18 cellular contexts compared by ENCODE assay signal in the genomic region with DNA sequence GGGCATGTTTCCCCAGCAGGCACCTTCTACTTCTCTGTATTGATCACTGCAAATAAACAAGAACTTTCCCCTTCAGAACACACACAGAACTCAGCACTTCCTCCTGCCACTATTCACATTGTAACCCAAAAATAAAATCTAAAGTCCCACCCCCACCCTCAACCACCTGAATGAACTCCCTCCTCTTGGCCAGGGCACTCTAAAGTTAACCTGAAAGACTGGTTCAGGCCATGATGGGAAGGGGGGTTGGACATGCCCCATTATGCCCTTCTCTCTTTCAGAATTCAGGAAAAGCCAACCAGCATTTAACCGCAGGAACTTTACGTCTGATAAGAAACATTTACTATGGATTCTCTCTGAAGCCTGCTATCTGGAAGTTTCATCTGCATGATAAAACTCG. TPM values are rescaled to one million over a fixed set of nuclear protein-coding genes. Genes with fewer than 3 reads are reported as not detected.
DNase-seq lines count a peak whose midpoint lies in the region; ATAC-seq and TF ChIP-seq lines count a peak whose summit lies in the region.
"Had no signal": no experiment of that assay in that cellular context is flagged by ENCODE, and none has a peak within 500 bp of the region (broad histone marks: within the 10 kb centered on the region; RNA-seq: fewer than 3 reads in every experiment).

No MANE protein-coding gene starts in this region.

- intact Hi-C loops in dendritic cell treated with granulocyte-macrophage colony-stimulating factor and Interleukin-4, amounts not matched to agents 40 ng/mL and 50 ng/mL, for 4 days (cut with micrococcal nuclease) = no loop called here
- intact Hi-C loops in thyroid gland (cut with DNase I) (no loop called here), right cardiac atrium (cut with DNase I) (no loop called here)

- H3K36me3 ChIP-seq in BLaER1 (no peaks in the 10 kb centered on the region), lung (ENCODE audit: control insufficient read depth in 2 of 2, insufficient read depth in 2 of 2, low read length in 2 of 2) (no peaks in the 10 kb centered on the region), thyroid gland (no peaks in the 10 kb centered on the region)

- H3K9me3 ChIP-seq in BLaER1 (peaks cover 21% of the 10 kb centered on the region), lung (ENCODE audit: control insufficient read depth in 2 of 2, insufficient read depth in 1 of 2, low read length in 1 of 2) (no peaks in the 10 kb centered on the region), thyroid gland (no peaks in the 10 kb centered on the region), right cardiac atrium (ENCODE audit: control insufficient read depth, low read length) (no peaks in the 10 kb centered on the region)

- H3K9me3 Mint-ChIP-seq in dendritic cell treated with granulocyte-macrophage colony-stimulating factor and Interleukin-4, amounts not matched to agents 40 ng/mL and 50 ng/mL, for 4 days = peaks cover 20% of the 10 kb centered on the region

- 55 to 66% methylated on average over 3 of the region's 3 CpGs for WGBS in lung, 2 donors
- 61 to 68% methylated on average over 3 of the region's 3 CpGs for WGBS in thyroid gland, 2 donors
- 74% methylated on average over 3 of the region's 3 CpGs for WGBS in right cardiac atrium

- DNase-seq in lung (ENCODE audit: low spot score) (peak; percentile 48), thyroid gland (peak; percentile 55 to 62), right cardiac atrium (no peak), hippocampal formation (lab: John Stamatoyannopoulos, UW) (no peak)
- DNase-seq: AML-193; Calu3; CD8-positive, alpha-beta T cell; DMS79 treated with DMSO at 0.1 percent for 48 hours; GF-D8; H9 had no signal

- peak overlapping the region; percentile 59 for H3K27ac Mint-ChIP-seq in dendritic cell treated with granulocyte-macrophage colony-stimulating factor and Interleukin-4, amounts not matched to agents 40 ng/mL and 50 ng/mL, for 4 days
- H3K27ac Mint-ChIP-seq: CD8-positive, alpha-beta T cell had no signal

- peak overlapping the region; percentile 30; the same call in 1 of the 2 replicates for H3K4me2 ChIP-seq in BLaER1
- H3K4me2 ChIP-seq: A549 had no signal

- H3K27me3 ChIP-seq in BLaER1 = no peaks in the 10 kb centered on the region
- no peaks in the 10 kb centered on the region for H3K27me3 ChIP-seq in lung (ENCODE audit: control insufficient read depth, insufficient read depth)
- no peaks in the 10 kb centered on the region for H3K27me3 ChIP-seq in thyroid gland
- no peaks in the 10 kb centered on the region for H3K27me3 ChIP-seq in right cardiac atrium (ENCODE audit: control insufficient read depth, insufficient read depth)

- peaks cover 41% of the 10 kb centered on the region for H3K27me3 Mint-ChIP-seq in dendritic cell treated with granulocyte-macrophage colony-stimulating factor and Interleukin-4, amounts not matched to agents 40 ng/mL and 50 ng/mL, for 4 days

- H3K4me3 Mint-ChIP-seq in dendritic cell treated with granulocyte-macrophage colony-stimulating factor and Interleukin-4, amounts not matched to agents 40 ng/mL and 50 ng/mL, for 4 days = no peak overlapping the region
- H3K4me3 Mint-ChIP-seq: CD8-positive, alpha-beta T cell; H9 had no signal

- H3K4me1 ChIP-seq in BLaER1 = peaks cover 6% of the 10 kb centered on the region; the same call in 1 of the 2 replicates
- H3K4me1 ChIP-seq in lung (ENCODE audit: control insufficient read depth in 2 of 2, insufficient read depth in 2 of 2, low read length in 2 of 2) = no peaks in the 10 kb centered on the region
- peaks cover 11 to 23% of the 10 kb centered on the region in 2 donors for H3K4me1 ChIP-seq in thyroid gland
- no peaks in the 10 kb centered on the region for H3K4me1 ChIP-seq in right cardiac atrium (ENCODE audit: control insufficient read depth, insufficient read depth, low read length)
- H3K4me1 ChIP-seq: A549 had no signal

- no peaks in the 10 kb centered on the region for H4K20me1 ChIP-seq in BLaER1

- ATAC-seq in lung (ENCODE audit: insufficient read depth, low FRiP score) (no peak), right cardiac atrium (no peak), HG02884 (IDR thresholded peaks at IDR 0.05; ENCODE audit: unreplicated experiment) (no peak), HG03025 (IDR thresholded peaks at IDR 0.05; ENCODE audit: low FRiP score, unreplicated experiment) (no peak)
- ATAC-seq: A549; CD8-positive, alpha-beta T cell had no signal

- H3K4me3 ChIP-seq in BLaER1 (no peak overlapping the region), lung (no peak overlapping the region), thyroid gland (replicated peaks in 1 of 3) (no peak overlapping the region), right cardiac atrium (ENCODE audit: low read length) (no peak overlapping the region)
- H3K4me3 ChIP-seq: A549 had no signal

- TF ChIP-seq POLR2A in thyroid gland (IDR thresholded peaks at IDR 0.05) = no peak

- H3K9ac ChIP-seq in BLaER1 = no peak overlapping the region

- peaks cover 22% of the 10 kb centered on the region for H3K4me1 Mint-ChIP-seq in dendritic cell treated with granulocyte-macrophage colony-stimulating factor and Interleukin-4, amounts not matched to agents 40 ng/mL and 50 ng/mL, for 4 days (ENCODE audit: low read depth)

- H3K36me3 Mint-ChIP-seq in dendritic cell treated with granulocyte-macrophage colony-stimulating factor and Interleukin-4, amounts not matched to agents 40 ng/mL and 50 ng/mL, for 4 days (ENCODE audit: low read depth) = peaks cover 5% of the 10 kb centered on the region
- H3K36me3 Mint-ChIP-seq: CD8-positive, alpha-beta T cell had no signal

- H3K27ac ChIP-seq in BLaER1 = no peak overlapping the region
- H3K27ac ChIP-seq in lung (ENCODE audit: low read depth in 1 of 2, low read length in 1 of 2) = peak overlapping the region in 1 of 2 donors; percentile 82
- H3K27ac ChIP-seq in thyroid gland = peak overlapping the region in 1 of 3 donors; percentile 45
- no peak overlapping the region for H3K27ac ChIP-seq in right cardiac atrium (ENCODE audit: low read length)
- H3K27ac ChIP-seq: 22Rv1, A549 had no signal

- TF ChIP-seq CTCF in lung (IDR thresholded peaks at IDR 0.05; ENCODE audit: control extremely low read depth, extremely low read depth) (no peak), thyroid gland (IDR thresholded peaks at IDR 0.05) (no peak)

RNA-seq across cellular contexts. Expression of a gene that starts 27.4 kb away (rescaled TPM):
- total RNA-seq in lung (10 to 100 TPM; 80.8 to 93.5 TPM), thyroid gland (10 to 100 TPM; 11.7 to 39.4 (median 23.6) TPM), right cardiac atrium (100 to 1,000 TPM in 1 of 4 donors, 10 to 100 TPM in 3; 24.7 to 211 (median 51.7) TPM)
- polyA plus RNA-seq in lung (1,000 to 10,000 TPM in 1 of 2 donors, 100 to 1,000 TPM in 1; 226 to 1,172 TPM), right cardiac atrium (93.8 TPM)
- total RNA-seq: CD8-positive, alpha-beta T cell; HT-29 had no signal

RNA-seq across cellular contexts. Expression of a gene that starts 42.3 kb away (rescaled TPM):
- total RNA-seq in lung (1 to 10 TPM in 1 of 2 donors, not detected in 1; 1.0 TPM), thyroid gland (not detected), right cardiac atrium (not detected)
- polyA plus RNA-seq in lung (10 to 100 TPM in 1 of 2 donors, 1 to 10 TPM in 1; 1.0 to 44.9 TPM), right cardiac atrium (not detected)
- total RNA-seq: Calu3; CD8-positive, alpha-beta T cell; H1; H9; HT-29 had no signal
- polyA plus RNA-seq: H1 had no signal

RNA-seq across cellular contexts. Expression of a gene that starts 57.8 kb away (rescaled TPM):
- total RNA-seq in lung = under 1 TPM; 0.18 to 0.80 TPM
- 1 to 10 TPM in 1 of 2 donors, under 1 TPM in 1; 0.39 to 3.6 TPM for polyA plus RNA-seq in lung
- not detected for total RNA-seq in thyroid gland
- 1 to 10 TPM in 1 of 4 donors, under 1 TPM in 3; 0.21 to 5.5 (median 0.82) TPM for total RNA-seq in right cardiac atrium
- 0.36 TPM for polyA plus RNA-seq in right cardiac atrium
- total RNA-seq: Calu3; CD8-positive, alpha-beta T cell; H1; H9; HT-29 had no signal
- polyA plus RNA-seq: A549, H1 had no signal

Comparison
In these comparisons a context has a peak if more than half of its experiments do, and no peak if none do; other contexts are left out.
1. DNase-seq: peak in lung (single experiment) and thyroid gland (2 of 2); none in right cardiac atrium (0 of 3) and hippocampal formation (0 of 2).